Comparison of ENCODE assay signal across 8 cellular contexts in the genomic region with DNA sequence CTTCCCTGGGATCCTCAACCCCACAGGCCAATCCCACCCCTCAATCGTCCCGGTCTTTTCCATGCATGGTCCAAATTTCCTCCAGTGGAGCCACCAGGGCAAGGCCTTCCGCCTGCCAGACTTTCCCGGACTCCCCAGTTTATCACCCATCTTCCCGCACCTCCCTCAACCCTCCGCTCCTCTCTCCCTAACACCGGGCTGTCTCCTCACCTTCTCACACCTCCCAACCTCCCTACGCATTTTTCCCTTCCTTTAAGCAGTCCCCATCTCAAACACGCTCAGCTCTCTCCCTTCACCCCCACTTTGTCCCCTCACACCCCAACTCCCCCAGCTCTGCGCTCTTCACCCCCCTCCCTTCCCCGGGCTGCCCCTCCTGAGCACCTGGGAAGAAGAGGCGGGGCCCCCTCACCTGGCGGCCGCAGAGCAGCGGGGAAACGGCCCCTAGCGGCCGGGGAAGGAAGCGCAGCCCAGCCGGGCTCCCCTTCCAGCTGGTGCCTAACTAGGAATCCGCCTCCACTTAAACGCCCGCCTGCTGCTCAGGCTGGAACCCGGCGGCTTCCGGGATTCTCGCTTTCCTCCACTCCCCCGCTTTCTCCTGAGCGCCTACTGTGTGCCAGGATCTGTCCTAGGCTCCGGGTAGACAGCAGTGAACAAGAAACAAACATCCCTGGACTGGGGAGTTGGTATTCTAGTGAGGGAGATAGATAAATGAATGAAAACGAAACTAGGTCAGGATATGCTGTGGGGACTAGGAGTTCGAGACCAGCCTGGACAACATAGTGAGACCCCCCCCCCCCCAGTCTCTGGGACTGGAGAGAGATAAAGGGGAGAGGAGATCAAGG.
A peak's percentile ranks its signal among the peaks of the same experiment; 100 is the strongest.
DNase-seq lines count a peak whose midpoint lies in the region; ATAC-seq and TF ChIP-seq lines count a peak whose summit lies in the region.
"Not testable (repeated sequence)": the region's sequence is repeated elsewhere in the genome, so short reads cannot be mapped to it uniquely, and the experiment has no call there.

No MANE protein-coding gene starts in this region.

- CTCF ChIA-PET in activated naive CD4-positive, alpha-beta T cell treated with anti-CD3 and anti-CD28 coated beads for 36 hours (lab: Charles Lee) = interaction anchor here (0.6 to 1.1 kb wide), 4 partner anchors 12 to 48 kb away, joined by 3 to 5 read pairs (median 3); no protein-coding TSS in a partner anchor
- CTCF ChIA-PET in naive thymus-derived CD4-positive, alpha-beta T cell (lab: Charles Lee) = interaction anchor here (1.2 kb wide), 1 partner anchor 221 kb away, joined by 3 read pairs; no protein-coding TSS in a partner anchor

- POLR2A ChIA-PET in naive thymus-derived CD4-positive, alpha-beta T cell (lab: Charles Lee) = interaction anchor here (0.6 kb wide), 1 partner anchor 791 kb away, joined by 3 read pairs; no protein-coding TSS in a partner anchor

- H3K4me3 ChIP-seq in fibroblast of the aortic adventitia (ENCODE audit: low read depth, low read length) = peak overlapping the region; percentile 62
- peak overlapping the region; percentile 35 for H3K4me3 ChIP-seq in naive thymus-derived CD4-positive, alpha-beta T cell (ENCODE audit: low read length)

- peaks cover 23 to 33% (median 25%) of the 10 kb centered on the region in 3 donors for H3K27me3 Mint-ChIP-seq in CD14-positive monocyte (ENCODE audit: low read depth in 3 of 3)
- not testable (repeated sequence) for H3K27me3 Mint-ChIP-seq in activated naive CD4-positive, alpha-beta T cell treated with anti-CD3 and anti-CD28 coated beads for 36 hours (ENCODE audit: low read depth)
- H3K27me3 Mint-ChIP-seq in naive thymus-derived CD4-positive, alpha-beta T cell = peaks cover 5 to 44% (median 6%) of the 10 kb centered on the region in 5 donors

- not testable (repeated sequence) for H3K9me3 ChIP-seq in naive thymus-derived CD4-positive, alpha-beta T cell (ENCODE audit: control insufficient read depth in 2 of 3, low read length in 3 of 3)

- peaks cover 23% of the 10 kb centered on the region for H3K4me1 Mint-ChIP-seq in CD14-positive monocyte
- H3K4me1 Mint-ChIP-seq in activated naive CD4-positive, alpha-beta T cell treated with anti-CD3 and anti-CD28 coated beads for 36 hours (ENCODE audit: low read depth) = not testable (repeated sequence)
- peaks cover 6 to 12% (median 11%) of the 10 kb centered on the region in 7 donors for H3K4me1 Mint-ChIP-seq in naive thymus-derived CD4-positive, alpha-beta T cell

- intact Hi-C loops in CD14-positive monocyte (cut with micrococcal nuclease); activated naive CD4-positive, alpha-beta T cell treated with anti-CD3 and anti-CD28 coated beads for 36 hours (cut with micrococcal nuclease): not testable (repeated sequence)
- intact Hi-C loops in naive thymus-derived CD4-positive, alpha-beta T cell (cut with micrococcal nuclease) = loop anchor here in 1 of 2 donors (1.0 kb wide), 1 partner anchor 221 kb away; a partner anchor contains a TSS

- not testable (repeated sequence) for H3K27me3 ChIP-seq in naive thymus-derived CD4-positive, alpha-beta T cell (ENCODE audit: control insufficient read depth in 2 of 2, insufficient read depth in 2 of 2, low read length in 2 of 2)

- peak overlapping the region; percentile 89 to 90 for H3K4me3 Mint-ChIP-seq in CD14-positive monocyte
- peak overlapping the region; percentile 68 for H3K4me3 Mint-ChIP-seq in activated naive CD4-positive, alpha-beta T cell treated with anti-CD3 and anti-CD28 coated beads for 36 hours
- H3K4me3 Mint-ChIP-seq in naive thymus-derived CD4-positive, alpha-beta T cell = peak overlapping the region; percentile 46 to 88 (median 79)

- not testable (repeated sequence) for H3K27ac ChIP-seq in naive thymus-derived CD4-positive, alpha-beta T cell (ENCODE audit: low read depth, low read length)

- H3K36me3 ChIP-seq in naive thymus-derived CD4-positive, alpha-beta T cell (ENCODE audit: control insufficient read depth in 2 of 3, insufficient read depth in 3 of 3, low read length in 3 of 3) = not testable (repeated sequence)

- not testable (repeated sequence) for DNase-seq in CD14-positive monocyte (ENCODE audit: low spot score)
- DNase-seq in HCEC 1CT = peak; percentile 44
- peak; percentile 9 for DNase-seq in NCI-H187 treated with DMSO at 0.1 percent for 48 hours (lab: John Stamatoyannopoulos, UW)
- peak; percentile 68 for DNase-seq in T follicular helper cell (ENCODE audit: low read depth)
- peak; percentile 76 for DNase-seq in activated naive CD4-positive, alpha-beta T cell treated with anti-CD3 and anti-CD28 coated beads for 36 hours
- peak; percentile 52 for DNase-seq in fibroblast of the aortic adventitia (ENCODE audit: low read depth)
- DNase-seq in naive thymus-derived CD4-positive, alpha-beta T cell = peak; percentile 60 to 85 (median 75)
- peak; percentile 41 to 62 for DNase-seq in stimulated activated CD8-positive, alpha-beta memory T cell treated with anti-CD3 and anti-CD28 coated beads, Interleukin-2, amount 100 ng/mL, for 48 hours (ENCODE audit: low read depth in 2 of 2)

- peak overlapping the region in 2 of 7 donors; percentile 45 to 72 for H3K27ac Mint-ChIP-seq in CD14-positive monocyte
- H3K27ac Mint-ChIP-seq in activated naive CD4-positive, alpha-beta T cell treated with anti-CD3 and anti-CD28 coated beads for 36 hours = not testable (repeated sequence)
- H3K27ac Mint-ChIP-seq in naive thymus-derived CD4-positive, alpha-beta T cell = peak overlapping the region in 3 of 9 donors; percentile 26 to 72 (median 56)

- peak; percentile 91 for ATAC-seq in naive thymus-derived CD4-positive, alpha-beta T cell

- H3K4me1 ChIP-seq in naive thymus-derived CD4-positive, alpha-beta T cell (ENCODE audit: control insufficient read depth in 2 of 2, insufficient read depth in 2 of 2, low read length in 2 of 2) = not testable (repeated sequence)

- not testable (repeated sequence) for H3K9me3 Mint-ChIP-seq in CD14-positive monocyte; activated naive CD4-positive, alpha-beta T cell treated with anti-CD3 and anti-CD28 coated beads for 36 hours; naive thymus-derived CD4-positive, alpha-beta T cell

- peak; percentile 93 for TF ChIP-seq CTCF in CD14-positive monocyte (IDR thresholded peaks at IDR 0.05)
- peak; percentile 80 for TF ChIP-seq CTCF in fibroblast of the aortic adventitia (IDR thresholded peaks at IDR 0.05; ENCODE audit: insufficient read depth, low read length)

- H3K36me3 Mint-ChIP-seq in CD14-positive monocyte; activated naive CD4-positive, alpha-beta T cell treated with anti-CD3 and anti-CD28 coated beads for 36 hours (ENCODE audit: low read depth); naive thymus-derived CD4-positive, alpha-beta T cell: not testable (repeated sequence)
